Comparison of ENCODE assay signal across 10 cellular contexts in genomic region chr1:19400875-19401854, GRCh38.
DNase-seq lines count a peak whose midpoint lies in the region; ATAC-seq lines count a peak whose summit lies in the region.
"Had no signal": no experiment of that assay in that cellular context is flagged by ENCODE, and none has a peak within 500 bp of the region (broad histone marks: within the 10 kb centered on the region; RNA-seq: fewer than 3 reads in every experiment).

No MANE protein-coding gene starts in this region.

- no peaks in the 10 kb centered on the region for H3K9me3 ChIP-seq in iPS DF 6.9 (ENCODE audit: control insufficient read depth, insufficient read depth, low read length)

- no peaks in the 10 kb centered on the region for H3K27me3 Mint-ChIP-seq in activated naive CD8-positive, alpha-beta T cell treated with anti-CD3 and anti-CD28 coated beads for 36 hours
- no peaks in the 10 kb centered on the region for H3K27me3 Mint-ChIP-seq in stimulated activated memory B cell treated with anti-CD40 and anti-IgM and Interleukin-4, amounts not matched to agents 10 μg/mL and 1 μg/mL and 100 μg/mL, for 72 hours

- peaks cover 13% of the 10 kb centered on the region; the same call in 1 of the 2 replicates for H3K4me1 ChIP-seq in iPS DF 6.9 (ENCODE audit: control insufficient read depth, insufficient read depth, low read length)

- peak overlapping the region; percentile 66 for H3K27ac Mint-ChIP-seq in activated naive CD8-positive, alpha-beta T cell treated with anti-CD3 and anti-CD28 coated beads for 36 hours
- H3K27ac Mint-ChIP-seq in stimulated activated memory B cell treated with anti-CD40 and anti-IgM and Interleukin-4, amounts not matched to agents 10 μg/mL and 1 μg/mL and 100 μg/mL, for 72 hours, result peak overlapping the region; percentile 44

- DNase-seq in NCI-H146 treated with DMSO at 0.1 percent for 48 hours (lab: John Stamatoyannopoulos, UW; ENCODE audit: unreplicated experiment), result peak; percentile 2
- DNase-seq in NCI-H146 (lab: John Stamatoyannopoulos, UW), result no peak
- DNase-seq in activated naive CD8-positive, alpha-beta T cell treated with anti-CD3 and anti-CD28 coated beads for 36 hours, result no peak
- DNase-seq in iPS DF 6.9 (ENCODE audit: low read depth, low spot score), result peak; percentile 35
- no peak for DNase-seq in activated gamma-delta T cell treated with Interleukin-2 at 50 U/mL for 16 hours
- DNase-seq: GDM1, NCI-H524 treated with DMSO at 0.1 percent for 48 hours had no signal

- no peaks in the 10 kb centered on the region for H3K27me3 ChIP-seq in iPS DF 6.9 (ENCODE audit: control insufficient read depth, insufficient read depth, low read length)

- H3K27ac ChIP-seq in iPS DF 6.9 (ENCODE audit: low read length), result no peak overlapping the region

- peaks cover 22% of the 10 kb centered on the region for H3K36me3 Mint-ChIP-seq in activated naive CD8-positive, alpha-beta T cell treated with anti-CD3 and anti-CD28 coated beads for 36 hours
- peaks cover 37% of the 10 kb centered on the region for H3K36me3 Mint-ChIP-seq in stimulated activated memory B cell treated with anti-CD40 and anti-IgM and Interleukin-4, amounts not matched to agents 10 μg/mL and 1 μg/mL and 100 μg/mL, for 72 hours

- ATAC-seq in stimulated activated memory B cell treated with anti-CD40 and anti-IgM and Interleukin-4, amounts not matched to agents 10 μg/mL and 1 μg/mL and 100 μg/mL, for 72 hours, result no peak
- ATAC-seq in HG03432 (IDR thresholded peaks at IDR 0.05; ENCODE audit: unreplicated experiment) (no peak), GM19452 (IDR thresholded peaks at IDR 0.05; ENCODE audit: unreplicated experiment) (no peak)

- no peak overlapping the region for H3K4me3 Mint-ChIP-seq in activated naive CD8-positive, alpha-beta T cell treated with anti-CD3 and anti-CD28 coated beads for 36 hours
- H3K4me3 Mint-ChIP-seq in stimulated activated memory B cell treated with anti-CD40 and anti-IgM and Interleukin-4, amounts not matched to agents 10 μg/mL and 1 μg/mL and 100 μg/mL, for 72 hours, result no peak overlapping the region

- no CpG with 5 or more reads among the region's 10 CpGs for WGBS in iPS DF 6.9 (ENCODE audit: insufficient coverage, insufficient read length)

- no peaks in the 10 kb centered on the region for H3K9me3 Mint-ChIP-seq in activated naive CD8-positive, alpha-beta T cell treated with anti-CD3 and anti-CD28 coated beads for 36 hours
- no peaks in the 10 kb centered on the region for H3K9me3 Mint-ChIP-seq in stimulated activated memory B cell treated with anti-CD40 and anti-IgM and Interleukin-4, amounts not matched to agents 10 μg/mL and 1 μg/mL and 100 μg/mL, for 72 hours

- no peak overlapping the region for H3K4me3 ChIP-seq in iPS DF 6.9 (ENCODE audit: low read length)

- peaks cover 44% of the 10 kb centered on the region for H3K4me1 Mint-ChIP-seq in activated naive CD8-positive, alpha-beta T cell treated with anti-CD3 and anti-CD28 coated beads for 36 hours
- peaks cover 52% of the 10 kb centered on the region for H3K4me1 Mint-ChIP-seq in stimulated activated memory B cell treated with anti-CD40 and anti-IgM and Interleukin-4, amounts not matched to agents 10 μg/mL and 1 μg/mL and 100 μg/mL, for 72 hours

- H3K36me3 ChIP-seq in iPS DF 6.9 (ENCODE audit: control insufficient read depth, insufficient read depth, low read length), result no peaks in the 10 kb centered on the region

Comparison
In these comparisons a context has a peak if more than half of its experiments do, and no peak if none do; other contexts are left out.
1. DNase-seq: peak in NCI-H146 treated with DMSO at 0.1 percent for 48 hours (single experiment) and iPS DF 6.9 (single experiment); none in NCI-H146 (single experiment), activated naive CD8-positive, alpha-beta T cell treated with anti-CD3 and anti-CD28 coated beads for 36 hours (single experiment) and activated gamma-delta T cell treated with Interleukin-2 at 50 U/mL for 16 hours (single experiment).